31 cellular contexts compared by ENCODE assay signal in the genomic region with DNA sequence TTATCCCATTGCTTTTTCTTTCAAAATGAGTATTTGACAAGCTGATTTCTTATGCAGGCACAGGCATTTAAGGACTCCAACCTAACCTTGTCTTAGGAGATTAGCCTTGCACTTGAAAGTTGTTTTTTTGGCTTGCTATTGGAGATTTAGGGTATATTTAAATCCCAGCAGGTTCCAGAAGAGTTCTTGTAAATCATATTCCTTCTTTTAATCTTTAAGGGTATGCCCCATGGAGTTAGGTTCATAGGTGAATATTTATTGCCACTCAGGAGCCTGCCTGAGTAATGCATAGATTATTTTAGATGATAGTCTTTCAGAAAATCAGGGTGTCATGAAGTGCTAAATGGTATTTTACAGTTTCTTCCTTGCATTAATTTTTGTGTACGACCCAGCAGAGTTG.
"Had no signal": no experiment of that assay in that cellular context is flagged by ENCODE, and none has a peak within 500 bp of the region (broad histone marks: within the 10 kb centered on the region; RNA-seq: fewer than 3 reads in every experiment).

No MANE protein-coding gene starts in this region.

- DNase-seq: activated B cell treated with CpG ODN at 0.5 μM for 24 hours; activated CD4-positive, alpha-beta memory T cell treated with anti-CD3 and anti-CD28 coated beads for 36 hours; activated CD4-positive, alpha-beta T cell treated with anti-CD3 and anti-CD28 coated beads for 48 hours; activated CD4-positive, alpha-beta T cell treated with anti-CD3 and anti-CD28 coated beads, Interleukin-2, amount 50 U/mL, for 1 hour; activated CD8-positive, alpha-beta memory T cell treated with anti-CD3 and anti-CD28 coated beads, Interleukin-2, amount 50 U/mL, for 48 hours; activated CD8-positive, alpha-beta T cell treated with anti-CD3 and anti-CD28 coated beads, Interleukin-2, amount 10 ng/mL, durations not matched to agents 7 days and 5 days; activated gamma-delta T cell; activated naive CD4-positive, alpha-beta T cell; activated naive CD4-positive, alpha-beta T cell treated with anti-CD3 and anti-CD28 coated beads, Interleukin-2, amount 10 ng/mL, durations not matched to agents 7 days and 5 days; activated naive CD8-positive, alpha-beta T cell treated with anti-CD3 and anti-CD28 coated beads, Interleukin-2, amount 10 ng/mL, durations not matched to agents 7 days and 5 days; activated T-cell treated with anti-CD3 and anti-CD28 coated beads for 4 hours; activated T-cell treated with anti-CD3 and anti-CD28 coated beads, Interleukin-2, amount 50 U/mL, for 24 hours; activated T-cell treated with anti-CD3 and anti-CD28 coated beads, Interleukin-2, amount 50 U/mL, for 72 hours; brain microvascular endothelial cell; dorsolateral prefrontal cortex; effector memory CD4-positive, alpha-beta T cell; endodermal cell; foreskin keratinocyte; gastrocnemius medialis; glutamatergic neuron; heart left ventricle; T1000; WERI-Rb-1 had no signal

- H3K27ac Mint-ChIP-seq: activated B cell treated with CpG ODN at 0.5 μM for 24 hours; activated CD4-positive, alpha-beta memory T cell treated with anti-CD3 and anti-CD28 coated beads for 36 hours; activated CD8-positive, alpha-beta T cell treated with anti-CD3 and anti-CD28 coated beads, Interleukin-2, amount 10 ng/mL, durations not matched to agents 7 days and 5 days; activated naive CD4-positive, alpha-beta T cell treated with anti-CD3 and anti-CD28 coated beads, Interleukin-2, amount 10 ng/mL, durations not matched to agents 7 days and 5 days; activated naive CD4-positive, alpha-beta T cell treated with anti-CD3 and anti-CD28 coated beads, Interleukin-2, amount 50 U/mL, for 72 hours; activated naive CD8-positive, alpha-beta T cell treated with anti-CD3 and anti-CD28 coated beads, Interleukin-2, amount 10 ng/mL, durations not matched to agents 7 days and 5 days; activated T-cell treated with anti-CD3 and anti-CD28 coated beads, Interleukin-2, amount 50 U/mL, for 24 hours; activated T-cell treated with anti-CD3 and anti-CD28 coated beads, Interleukin-2, amount 50 U/mL, for 72 hours; dendritic cell treated with granulocyte-macrophage colony-stimulating factor and Interleukin-4, amounts not matched to agents 40 ng/mL and 50 ng/mL, for 4 days; endodermal cell; T-helper 1 cell treated with Interleukin-12 subunit alpha and Interleukin-12 subunit beta and Interleukin-4 antibody, amounts not matched to agents 30 μg/mL and 1 μg/mL, for 36 hours; T-helper 2 cell treated with Interferon-gamma antibody and Interleukin-4, amounts not matched to agents 5 μg/mL and 100 μg/mL, for 36 hours had no signal

- H3K4me3 Mint-ChIP-seq: activated B cell treated with CpG ODN at 0.5 μM for 24 hours; activated CD4-positive, alpha-beta memory T cell treated with anti-CD3 and anti-CD28 coated beads for 36 hours; activated CD8-positive, alpha-beta T cell treated with anti-CD3 and anti-CD28 coated beads, Interleukin-2, amount 10 ng/mL, durations not matched to agents 7 days and 5 days; activated naive CD4-positive, alpha-beta T cell treated with anti-CD3 and anti-CD28 coated beads, Interleukin-2, amount 10 ng/mL, durations not matched to agents 7 days and 5 days; activated naive CD8-positive, alpha-beta T cell treated with anti-CD3 and anti-CD28 coated beads, Interleukin-2, amount 10 ng/mL, durations not matched to agents 7 days and 5 days; activated T-cell treated with anti-CD3 and anti-CD28 coated beads, Interleukin-2, amount 50 U/mL, for 24 hours; activated T-cell treated with anti-CD3 and anti-CD28 coated beads, Interleukin-2, amount 50 U/mL, for 72 hours; central memory CD8-positive, alpha-beta T cell; dendritic cell treated with granulocyte-macrophage colony-stimulating factor and Interleukin-4, amounts not matched to agents 40 ng/mL and 50 ng/mL, for 4 days; endodermal cell; T-helper 1 cell treated with Interleukin-12 subunit alpha and Interleukin-12 subunit beta and Interleukin-4 antibody, amounts not matched to agents 30 μg/mL and 1 μg/mL, for 36 hours; T-helper 2 cell treated with Interferon-gamma antibody and Interleukin-4, amounts not matched to agents 5 μg/mL and 100 μg/mL, for 36 hours had no signal

- H3K4me1 Mint-ChIP-seq: activated B cell treated with CpG ODN at 0.5 μM for 24 hours; activated naive CD4-positive, alpha-beta T cell treated with anti-CD3 and anti-CD28 coated beads, Interleukin-2, amount 10 ng/mL, durations not matched to agents 7 days and 5 days; activated naive CD8-positive, alpha-beta T cell treated with anti-CD3 and anti-CD28 coated beads, Interleukin-2, amount 10 ng/mL, durations not matched to agents 7 days and 5 days; central memory CD8-positive, alpha-beta T cell had no signal

- H3K36me3 ChIP-seq: brain microvascular endothelial cell, esophagus muscularis mucosa, gastrocnemius medialis had no signal

- H3K9me3 ChIP-seq: esophagus muscularis mucosa, gastrocnemius medialis, heart left ventricle had no signal

- H3K9me3 Mint-ChIP-seq: activated CD4-positive, alpha-beta memory T cell treated with anti-CD3 and anti-CD28 coated beads for 36 hours; activated naive CD4-positive, alpha-beta T cell treated with anti-CD3 and anti-CD28 coated beads, Interleukin-2, amount 10 ng/mL, durations not matched to agents 7 days and 5 days; central memory CD8-positive, alpha-beta T cell; dendritic cell treated with granulocyte-macrophage colony-stimulating factor and Interleukin-4, amounts not matched to agents 40 ng/mL and 50 ng/mL, for 4 days had no signal

- H3K27me3 Mint-ChIP-seq: activated B cell treated with CpG ODN at 0.5 μM for 24 hours; activated CD4-positive, alpha-beta memory T cell treated with anti-CD3 and anti-CD28 coated beads for 36 hours; activated naive CD4-positive, alpha-beta T cell treated with anti-CD3 and anti-CD28 coated beads, Interleukin-2, amount 10 ng/mL, durations not matched to agents 7 days and 5 days; activated naive CD8-positive, alpha-beta T cell treated with anti-CD3 and anti-CD28 coated beads, Interleukin-2, amount 10 ng/mL, durations not matched to agents 7 days and 5 days; activated T-cell treated with anti-CD3 and anti-CD28 coated beads, Interleukin-2, amount 50 U/mL, for 24 hours; central memory CD8-positive, alpha-beta T cell; dendritic cell treated with granulocyte-macrophage colony-stimulating factor and Interleukin-4, amounts not matched to agents 40 ng/mL and 50 ng/mL, for 4 days had no signal

- H3K27me3 ChIP-seq: brain microvascular endothelial cell, dorsolateral prefrontal cortex, esophagus muscularis mucosa, foreskin keratinocyte, gastrocnemius medialis, heart left ventricle had no signal

- H3K4me3 ChIP-seq: coronary artery, dorsolateral prefrontal cortex, esophagus muscularis mucosa, gastrocnemius medialis, heart left ventricle had no signal

- ATAC-seq: activated CD4-positive, CD25-positive, alpha-beta regulatory T cell treated with anti-CD3 and anti-CD28 coated beads, Interleukin-2, amount 50 U/mL, for 24 hours; activated CD8-positive, alpha-beta T cell treated with anti-CD3 and anti-CD28 coated beads, Interleukin-2, amount 10 ng/mL, durations not matched to agents 7 days and 5 days; activated naive CD4-positive, alpha-beta T cell treated with anti-CD3 and anti-CD28 coated beads, Interleukin-2, amount 50 U/mL, for 72 hours; activated T-cell treated with anti-CD3 and anti-CD28 coated beads, Interleukin-2, amount 50 U/mL, for 72 hours; foreskin keratinocyte; gastrocnemius medialis had no signal

- H3K27ac ChIP-seq: brain microvascular endothelial cell, coronary artery, foreskin keratinocyte, gastrocnemius medialis, WERI-Rb-1 had no signal
